ENCODE assay signal across 21 cellular contexts in genomic region chr21:45601551-45601950, GRCh38. TPM values are rescaled to one million over a fixed set of nuclear protein-coding genes. Genes with fewer than 3 reads are reported as not detected.
"Had no signal": no experiment of that assay in that cellular context is flagged by ENCODE, and none has a peak within 500 bp of the region (broad histone marks: within the 10 kb centered on the region; RNA-seq: fewer than 3 reads in every experiment).

No MANE protein-coding gene starts in this region.

- ATAC-seq: esophagus mucosa, left colon had no signal

- H3K27ac Mint-ChIP-seq: activated naive CD8-positive, alpha-beta T cell; naive B cell; stimulated activated naive CD8-positive, alpha-beta T cell treated with anti-CD3 and anti-CD28 coated beads, Interleukin-15, Interleukin-2, amounts not matched to agents 100 ng/mL and 50 ng/mL, for 24 hours; T-helper 1 cell treated with Interleukin-12 subunit alpha and Interleukin-12 subunit beta and Interleukin-4 antibody, amounts not matched to agents 30 μg/mL and 1 μg/mL, for 36 hours had no signal

- DNase-seq: activated CD4-positive, alpha-beta T cell treated with anti-CD3 and anti-CD28 coated beads, Interleukin-2, amount 50 U/mL, for 4 hours; activated naive CD4-positive, alpha-beta T cell; brain microvascular endothelial cell; central memory CD4-positive, alpha-beta T cell; effector memory CD4-positive, alpha-beta T cell; glutamatergic neuron; hippocampal formation; left colon; mesendoderm; naive B cell; stimulated activated CD4-positive, alpha-beta T cell treated with anti-CD3 and anti-CD28 coated beads, Interleukin-1b, Interleukin-23, amount 100 ng/mL, for 48 hours; substantia nigra; T1000 had no signal

- H3K9me3 ChIP-seq: prostate gland had no signal

- H3K27me3 Mint-ChIP-seq: activated naive CD8-positive, alpha-beta T cell; stimulated activated naive CD8-positive, alpha-beta T cell treated with anti-CD3 and anti-CD28 coated beads, Interleukin-15, Interleukin-2, amounts not matched to agents 100 ng/mL and 50 ng/mL, for 24 hours had no signal

- H3K4me3 ChIP-seq: adrenal gland, ascending aorta, prostate gland, tibial artery had no signal

- H3K36me3 ChIP-seq: adrenal gland, ascending aorta, brain microvascular endothelial cell, prostate gland, tibial artery had no signal

- H3K27ac ChIP-seq: adrenal gland, ascending aorta, brain microvascular endothelial cell, prostate gland, tibial artery had no signal

- H3K27me3 ChIP-seq: adrenal gland, ascending aorta, brain microvascular endothelial cell had no signal

- H3K4me3 Mint-ChIP-seq: activated naive CD8-positive, alpha-beta T cell; stimulated activated naive CD8-positive, alpha-beta T cell treated with anti-CD3 and anti-CD28 coated beads, Interleukin-15, Interleukin-2, amounts not matched to agents 100 ng/mL and 50 ng/mL, for 24 hours; T-helper 1 cell treated with Interleukin-12 subunit alpha and Interleukin-12 subunit beta and Interleukin-4 antibody, amounts not matched to agents 30 μg/mL and 1 μg/mL, for 36 hours had no signal

RNA-seq across cellular contexts. Expression of gene PCBP3, which starts 42.0 kb away (rescaled TPM):
- total RNA-seq: ascending aorta had no signal
